ENCODE assay signal across 17 cellular contexts in genomic region chr5:7394889-7395431, GRCh38. TPM values are rescaled to one million over a fixed set of nuclear protein-coding genes. Genes with fewer than 3 reads are reported as not detected.
DNase-seq lines count a peak whose midpoint lies in the region; ATAC-seq and TF ChIP-seq lines count a peak whose summit lies in the region.
"Had no signal": no experiment of that assay in that cellular context is flagged by ENCODE, and none has a peak within 500 bp of the region (broad histone marks: within the 10 kb centered on the region; RNA-seq: fewer than 3 reads in every experiment).

No MANE protein-coding gene starts in this region.

- peak overlapping the region; percentile 72 to 84 for H3K27ac ChIP-seq in ascending aorta
- no peak overlapping the region for H3K27ac ChIP-seq in iPS DF 6.9 (ENCODE audit: low read length)
- H3K27ac ChIP-seq in psoas muscle: peak overlapping the region; percentile 84

- H3K36me3 ChIP-seq in ascending aorta (no peaks in the 10 kb centered on the region), iPS DF 6.9 (ENCODE audit: control insufficient read depth, insufficient read depth, low read length) (no peaks in the 10 kb centered on the region), psoas muscle (ENCODE audit: insufficient read depth in 1 of 2, low read depth in 1 of 2) (no peaks in the 10 kb centered on the region)

- TF ChIP-seq CTCF in ascending aorta (IDR thresholded peaks at IDR 0.05) (no peak), psoas muscle (IDR thresholded peaks at IDR 0.05) (peak; percentile 17)

- no CpG with 5 or more reads among the region's 45 CpGs for WGBS in iPS DF 6.9 (ENCODE audit: insufficient coverage, insufficient read length)
- WGBS in psoas muscle, 3 donors: 16 to 32% (median 21%) methylated on average over 43 to 45 of the region's 45 CpGs

- intact Hi-C loops in ascending aorta (cut with DNase I) (loop anchor here (5.0 to 10.0 kb wide), 6 partner anchors 97 to 940 kb away; partner anchors contain the start of genes CFAP90, NSUN2 and SRD5A1), psoas muscle (cut with DNase I) (loop anchor here (2.0 to 10.0 kb wide), 9 partner anchors 42 to 628 kb away; no protein-coding TSS in a partner anchor)

- ATAC-seq in psoas muscle: peak; percentile 22 to 52 (median 44)
- no peak for ATAC-seq in HG03342 (IDR thresholded peaks at IDR 0.05; ENCODE audit: unreplicated experiment)
- ATAC-seq: effector memory CD8-positive, alpha-beta T cell had no signal

- H3K27me3 ChIP-seq in ascending aorta: no peaks in the 10 kb centered on the region
- no peaks in the 10 kb centered on the region for H3K27me3 ChIP-seq in iPS DF 6.9 (ENCODE audit: control insufficient read depth, insufficient read depth, low read length)
- no peaks in the 10 kb centered on the region for H3K27me3 ChIP-seq in psoas muscle (ENCODE audit: insufficient read depth in 3 of 3, low read length in 2 of 3)

- no peaks in the 10 kb centered on the region for H3K9me3 ChIP-seq in ascending aorta
- no peaks in the 10 kb centered on the region for H3K9me3 ChIP-seq in iPS DF 6.9 (ENCODE audit: control insufficient read depth, insufficient read depth, low read length)
- no peaks in the 10 kb centered on the region for H3K9me3 ChIP-seq in psoas muscle

- peak overlapping the region; percentile 54 to 80 for H3K4me3 ChIP-seq in ascending aorta
- H3K4me3 ChIP-seq in iPS DF 6.9 (ENCODE audit: low read length): peak overlapping the region; percentile 46; the same call in 1 of the 2 replicates
- peak overlapping the region; percentile 64 for H3K4me3 ChIP-seq in psoas muscle

- H3K4me1 ChIP-seq in ascending aorta (peaks cover 3% of the 10 kb centered on the region in 2 donors), iPS DF 6.9 (ENCODE audit: control insufficient read depth, insufficient read depth, low read length) (peaks cover 7% of the 10 kb centered on the region), psoas muscle (peaks cover 15% of the 10 kb centered on the region)

- peak; percentile 33 for DNase-seq in Daoy (ENCODE audit: low read depth)
- no peak for DNase-seq in ascending aorta (ENCODE audit: low spot score in 2 of 2)
- DNase-seq in iPS DF 6.9 (ENCODE audit: low read depth, low spot score): no peak
- peak; percentile 51 to 71 for DNase-seq in psoas muscle
- DNase-seq in SKM-1 (lab: John Stamatoyannopoulos, UW; ENCODE audit: unreplicated experiment): no peak
- no peak for DNase-seq in NCI-H146 (lab: John Stamatoyannopoulos, UW)
- DNase-seq in DMS53 treated with DMSO at 0.1 percent for 48 hours (lab: John Stamatoyannopoulos, UW; ENCODE audit: unreplicated experiment): no peak
- DNase-seq: activated CD8-positive, alpha-beta memory T cell treated with anti-CD3 and anti-CD28 coated beads, Interleukin-2, amount 50 U/mL, for 4 hours; activated naive CD8-positive, alpha-beta T cell treated with anti-CD3 and anti-CD28 coated beads, Interleukin-2, amount 10 ng/mL, durations not matched to agents 7 days and 5 days; DND-41; effector memory CD8-positive, alpha-beta T cell; GOT3; NCI-H1092; NCI-H524 treated with DMSO at 0.1 percent for 48 hours; SHP77 had no signal

RNA-seq across cellular contexts. Expression of gene ADCY2, which starts 1.0 kb away (rescaled TPM):
- 0.48 and 0.86 TPM in 2 replicates for total RNA-seq in Daoy (2014; rRNA removed; shearing (Covaris generic))
- total RNA-seq in ascending aorta (0.11 TPM), psoas muscle (10 to 100 TPM; 55.1 to 91.4 (median 79.7) TPM)
- 10 to 100 TPM; 24.3 to 37.4 (median 35.0) TPM for polyA plus RNA-seq in psoas muscle
- total RNA-seq: activated naive CD8-positive, alpha-beta T cell treated with anti-CD3 and anti-CD28 coated beads, Interleukin-2, amount 10 ng/mL, durations not matched to agents 7 days and 5 days; glomerular endothelial cell had no signal

Comparison
In these comparisons a context has a peak if more than half of its experiments do, and no peak if none do; other contexts are left out.
1. DNase-seq: peak in Daoy (single experiment) and psoas muscle (2 of 2); none in ascending aorta (0 of 2), iPS DF 6.9 (single experiment), SKM-1 (single experiment), NCI-H146 (single experiment) and DMS53 treated with DMSO at 0.1 percent for 48 hours (single experiment).
2. RNA of gene ADCY2, which starts 1.0 kb away (total RNA-seq): 55.1 to 91.4 TPM in psoas muscle; 0.48 to 0.86 TPM in Daoy and 0.11 TPM in ascending aorta (single experiment); every median in the first group is over 10 times any median in the second.
3. Peak in every context shown above with its lines, with median percentiles within 50 percentile points of each other: H3K4me3 ChIP-seq.